15 cellular contexts compared by ENCODE assay signal in the genomic region with DNA sequence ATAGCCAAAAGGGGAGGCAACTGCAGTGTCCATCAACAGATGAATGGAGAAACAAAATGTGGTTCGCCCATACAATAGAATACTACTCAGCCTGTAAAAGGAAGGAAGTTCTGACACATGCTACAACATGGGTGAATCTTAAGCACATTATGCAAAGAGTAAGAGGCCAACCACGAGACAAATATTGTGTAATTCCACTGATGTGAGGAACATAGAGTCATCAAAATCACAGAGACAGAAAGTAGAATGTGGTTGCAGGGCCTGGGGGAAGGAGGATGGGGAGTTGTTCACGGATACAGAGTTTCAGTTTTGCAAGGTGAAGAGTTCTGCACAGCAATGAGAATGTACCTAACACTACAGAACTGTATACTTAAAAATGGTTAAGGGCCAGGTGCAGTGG. TPM values are rescaled to one million over a fixed set of nuclear protein-coding genes. Genes with fewer than 3 reads are reported as not detected.
DNase-seq lines count a peak whose midpoint lies in the region; ATAC-seq and TF ChIP-seq lines count a peak whose summit lies in the region.
"Had no signal": no experiment of that assay in that cellular context is flagged by ENCODE, and none has a peak within 500 bp of the region (broad histone marks: within the 10 kb centered on the region; RNA-seq: fewer than 3 reads in every experiment).

No MANE protein-coding gene starts in this region.

- H3K36me3 ChIP-seq in BE2C: no peaks in the 10 kb centered on the region

- TF ChIP-seq CTCF in BE2C (IDR thresholded peaks at IDR 0.05; ENCODE audit: low read depth, low read length): no peak

- peak; percentile 3 for DNase-seq in activated CD8-positive, alpha-beta memory T cell treated with anti-CD3 and anti-CD28 coated beads for 24 hours
- no peak for DNase-seq in activated CD8-positive, alpha-beta memory T cell treated with anti-CD3 and anti-CD28 coated beads, Interleukin-2, amount 50 U/mL, for 4 hours
- DNase-seq in SKM-1 treated with dmso at 0.1 percent for 144 hours (lab: John Stamatoyannopoulos, UW; ENCODE audit: unreplicated experiment) (peak; percentile 59), islet precursor cell (peak; percentile 4), C1 segment of cervical spinal cord (lab: John Stamatoyannopoulos, UW) (no peak), cortex of kidney (lab: John Stamatoyannopoulos, UW) (no peak), BE2C (no peak)
- DNase-seq in stimulated activated naive CD8-positive, alpha-beta T cell treated with anti-CD3 and anti-CD28 coated beads, Interleukin-15, Interleukin-2, amounts not matched to agents 100 U/mL and 50 U/mL, for 24 hours: no peak
- DNase-seq: ACHN; activated CD4-positive, alpha-beta T cell treated with anti-CD3 and anti-CD28 coated beads for 48 hours; activated naive CD4-positive, alpha-beta T cell treated with Interleukin-2 at 50 U/mL for 16 hours; caudate nucleus; NCI-H1694 treated with DMSO at 0.1 percent for 48 hours; occipital lobe; stimulated activated CD8-positive, alpha-beta memory T cell treated with anti-CD3 and anti-CD28 coated beads, Interleukin-4, amount 100 ng/mL, for 48 hours had no signal

- ATAC-seq in stimulated activated naive CD8-positive, alpha-beta T cell treated with anti-CD3 and anti-CD28 coated beads, Interleukin-15, Interleukin-2, amounts not matched to agents 100 U/mL and 50 U/mL, for 24 hours: peak; percentile 38

- H3K4me3 ChIP-seq in BE2C (ENCODE audit: low read depth, low read length): no peak overlapping the region

- H3K27me3 ChIP-seq in BE2C: no peaks in the 10 kb centered on the region

- H3K4me1 ChIP-seq in BE2C: peaks cover 3% of the 10 kb centered on the region; the same call in 1 of the 2 replicates

- H3K9me3 ChIP-seq in BE2C: no peaks in the 10 kb centered on the region

RNA-seq across cellular contexts. Expression of a gene that starts 13.7 kb away (rescaled TPM):
- not detected for polyA plus RNA-seq in BE2C (2012; ENCODE audit: insufficient read depth, insufficient read length, low read depth)

Comparison
In these comparisons a context has a peak if more than half of its experiments do, and no peak if none do; other contexts are left out.
1. DNase-seq: peak in activated CD8-positive, alpha-beta memory T cell treated with anti-CD3 and anti-CD28 coated beads for 24 hours (single experiment), SKM-1 treated with dmso at 0.1 percent for 144 hours (single experiment) and islet precursor cell (single experiment); none in activated CD8-positive, alpha-beta memory T cell treated with anti-CD3 and anti-CD28 coated beads, Interleukin-2, amount 50 U/mL, for 4 hours (single experiment), stimulated activated naive CD8-positive, alpha-beta T cell treated with anti-CD3 and anti-CD28 coated beads, Interleukin-15, Interleukin-2, amounts not matched to agents 100 U/mL and 50 U/mL, for 24 hours (single experiment), C1 segment of cervical spinal cord (0 of 14), cortex of kidney (single experiment) and BE2C (single experiment).